In the genomic region with DNA sequence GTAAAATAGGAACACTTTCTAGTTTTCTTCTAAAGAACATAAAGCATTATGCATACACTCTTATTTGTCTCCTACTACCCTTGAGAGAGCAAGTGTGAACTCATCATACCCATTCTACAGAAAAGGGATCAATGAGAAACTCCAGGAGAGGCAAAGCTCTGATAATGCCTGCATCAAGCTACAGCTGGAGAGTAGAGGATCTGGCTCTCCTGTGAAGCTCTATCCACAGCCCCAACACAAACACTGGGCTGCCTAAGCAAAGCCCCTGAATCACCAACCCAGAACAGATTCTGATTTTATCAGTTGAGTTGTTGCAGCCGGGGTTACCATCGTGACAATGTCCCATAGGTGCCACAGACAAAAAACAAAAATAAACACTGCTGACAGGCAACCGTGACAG, we compare ENCODE assay signal across 1 cellular context.
A peak's percentile ranks its signal among the peaks of the same experiment; 100 is the strongest.
TF ChIP-seq lines count a peak whose summit lies in the region.

No MANE protein-coding gene starts in this region.

TF ChIP-seq in K562, 482 proteins besides CTCF, POLR2A, EP300 and RAD21:
- TF ChIP-seq, protein P1, sequence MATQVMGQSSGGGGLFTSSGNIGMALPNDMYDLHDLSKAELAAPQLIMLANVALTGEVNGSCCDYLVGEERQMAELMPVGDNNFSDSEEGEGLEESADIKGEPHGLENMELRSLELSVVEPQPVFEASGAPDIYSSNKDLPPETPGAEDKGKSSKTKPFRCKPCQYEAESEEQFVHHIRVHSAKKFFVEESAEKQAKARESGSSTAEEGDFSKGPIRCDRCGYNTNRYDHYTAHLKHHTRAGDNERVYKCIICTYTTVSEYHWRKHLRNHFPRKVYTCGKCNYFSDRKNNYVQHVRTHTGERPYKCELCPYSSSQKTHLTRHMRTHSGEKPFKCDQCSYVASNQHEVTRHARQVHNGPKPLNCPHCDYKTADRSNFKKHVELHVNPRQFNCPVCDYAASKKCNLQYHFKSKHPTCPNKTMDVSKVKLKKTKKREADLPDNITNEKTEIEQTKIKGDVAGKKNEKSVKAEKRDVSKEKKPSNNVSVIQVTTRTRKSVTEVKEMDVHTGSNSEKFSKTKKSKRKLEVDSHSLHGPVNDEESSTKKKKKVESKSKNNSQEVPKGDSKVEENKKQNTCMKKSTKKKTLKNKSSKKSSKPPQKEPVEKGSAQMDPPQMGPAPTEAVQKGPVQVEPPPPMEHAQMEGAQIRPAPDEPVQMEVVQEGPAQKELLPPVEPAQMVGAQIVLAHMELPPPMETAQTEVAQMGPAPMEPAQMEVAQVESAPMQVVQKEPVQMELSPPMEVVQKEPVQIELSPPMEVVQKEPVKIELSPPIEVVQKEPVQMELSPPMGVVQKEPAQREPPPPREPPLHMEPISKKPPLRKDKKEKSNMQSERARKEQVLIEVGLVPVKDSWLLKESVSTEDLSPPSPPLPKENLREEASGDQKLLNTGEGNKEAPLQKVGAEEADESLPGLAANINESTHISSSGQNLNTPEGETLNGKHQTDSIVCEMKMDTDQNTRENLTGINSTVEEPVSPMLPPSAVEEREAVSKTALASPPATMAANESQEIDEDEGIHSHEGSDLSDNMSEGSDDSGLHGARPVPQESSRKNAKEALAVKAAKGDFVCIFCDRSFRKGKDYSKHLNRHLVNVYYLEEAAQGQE (CRISPR knock-in tag; IDR thresholded peaks at IDR 0.05; ENCODE audit: low read depth) = no peak
- TF ChIP-seq ZNF778 (CRISPR knock-in tag; IDR thresholded peaks at IDR 0.05) (no peak), FOXJ2 (tag; IDR thresholded peaks at IDR 0.05) (peak; percentile 71; the same call in 1 of the 2 replicates), ZNF239 (CRISPR knock-in tag; IDR thresholded peaks at IDR 0.05) (peak; percentile 97)
TF ChIP-seq in K562: peak in this region for 2.
